Comparison of ENCODE assay signal across 11 cellular contexts in genomic region chr14:34665785-34666425, GRCh38. TPM values are rescaled to one million over a fixed set of nuclear protein-coding genes. Genes with fewer than 3 reads are reported as not detected.
DNase-seq lines count a peak whose midpoint lies in the region; FAIRE-seq and TF ChIP-seq lines count a peak whose summit lies in the region.
"Had no signal": no experiment of that assay in that cellular context is flagged by ENCODE, and none has a peak within 500 bp of the region (broad histone marks: within the 10 kb centered on the region; RNA-seq: fewer than 3 reads in every experiment).

No MANE protein-coding gene starts in this region.

- dilution Hi-C loops in keratinocyte (cut with MboI; ENCODE audit: extremely low pct_ligation_motif_present, low sequenced_read_pairs) = no loop called here

- H3K9me1 ChIP-seq in keratinocyte (ENCODE audit: control insufficient read depth, extremely low read depth, insufficient read depth, low read length) = no peaks in the 10 kb centered on the region

- no peaks in the 10 kb centered on the region for H3K27me3 ChIP-seq in keratinocyte (ENCODE audit: control insufficient read depth, extremely low read depth, insufficient read depth, low read length)
- H3K27me3 ChIP-seq: upper lobe of left lung had no signal

- H3K9ac ChIP-seq in keratinocyte (ENCODE audit: control insufficient read depth, extremely low read depth, insufficient read depth, low read length) = no peak overlapping the region

- H3K4me1 Mint-ChIP-seq in activated T-helper 2 cell treated with anti-CD3 and anti-CD28 coated beads, Interferon-gamma antibody, Interleukin-2, Interleukin-4, amounts not matched to agents 10 μg/mL and 5 μg/mL and 100 μg/mL, durations not matched to agents 14 hours and 24 hours and 36 hours (ENCODE audit: low read depth) = peaks cover 7% of the 10 kb centered on the region
- H3K4me1 Mint-ChIP-seq: IgD-negative memory B cell, neural crest cell had no signal

- H3K27ac Mint-ChIP-seq in activated T-helper 2 cell treated with anti-CD3 and anti-CD28 coated beads, Interferon-gamma antibody, Interleukin-2, Interleukin-4, amounts not matched to agents 10 μg/mL and 5 μg/mL and 100 μg/mL, durations not matched to agents 14 hours and 24 hours and 36 hours = peak overlapping the region; percentile 82

- no peak for TF ChIP-seq CTCF in keratinocyte (optimal IDR thresholded peaks at IDR 0.05 in 1 of 3, IDR thresholded peaks at IDR 0.05 in 1 of 3, conservative IDR thresholded peaks at IDR 0.05 in 1 of 3; ENCODE audit: extremely low read depth in 1 of 3, insufficient read depth in 2 of 3, low read length in 3 of 3)

- H3K36me3 ChIP-seq in keratinocyte (ENCODE audit: control insufficient read depth in 2 of 2, extremely low read depth in 1 of 2, insufficient read depth in 2 of 2, low read length in 2 of 2) = no peaks in the 10 kb centered on the region
- H3K36me3 ChIP-seq: upper lobe of left lung had no signal

- no peaks in the 10 kb centered on the region for H3K79me2 ChIP-seq in keratinocyte (ENCODE audit: control insufficient read depth, insufficient read depth, low read length)

- H3K9me3 ChIP-seq in keratinocyte (ENCODE audit: control insufficient read depth, low read depth, low read length) = no peaks in the 10 kb centered on the region
- H3K9me3 ChIP-seq: upper lobe of left lung had no signal

- H2AFZ ChIP-seq in keratinocyte (ENCODE audit: control insufficient read depth, low read length) = no peak overlapping the region

- no peak overlapping the region for H3K4me3 Mint-ChIP-seq in activated T-helper 2 cell treated with anti-CD3 and anti-CD28 coated beads, Interferon-gamma antibody, Interleukin-2, Interleukin-4, amounts not matched to agents 10 μg/mL and 5 μg/mL and 100 μg/mL, durations not matched to agents 14 hours and 24 hours and 36 hours (ENCODE audit: low read depth)
- H3K4me3 Mint-ChIP-seq: IgD-negative memory B cell, neural crest cell had no signal

- DNase-seq in AG08396 (ENCODE audit: low spot score) (peak; percentile 27), HS-5 (ENCODE audit: low read depth) (peak; percentile 92), keratinocyte (ENCODE audit: low read depth, low spot score) (no peak), NCI-H774 (lab: John Stamatoyannopoulos, UW) (no peak), NCI-H1105 treated with DMSO at 0.1 percent for 48 hours (lab: John Stamatoyannopoulos, UW) (no peak), NCI-H446 (lab: John Stamatoyannopoulos, UW) (no peak), NCI-H2196 treated with DMSO at 0.1 percent for 48 hours (lab: John Stamatoyannopoulos, UW; ENCODE audit: unreplicated experiment) (no peak)
- DNase-seq in activated T-helper 2 cell treated with anti-CD3 and anti-CD28 coated beads, Interferon-gamma antibody, Interleukin-2, Interleukin-4, amounts not matched to agents 10 μg/mL and 5 μg/mL and 100 μg/mL, durations not matched to agents 14 hours and 24 hours and 36 hours (ENCODE audit: low spot score) = no peak
- DNase-seq: upper lobe of left lung had no signal

- peaks cover 2% of the 10 kb centered on the region for H3K9me3 Mint-ChIP-seq in activated T-helper 2 cell treated with anti-CD3 and anti-CD28 coated beads, Interferon-gamma antibody, Interleukin-2, Interleukin-4, amounts not matched to agents 10 μg/mL and 5 μg/mL and 100 μg/mL, durations not matched to agents 14 hours and 24 hours and 36 hours

- no peaks in the 10 kb centered on the region for H4K20me1 ChIP-seq in keratinocyte (ENCODE audit: control insufficient read depth, extremely low read depth, insufficient read depth, low read length)

- no peaks in the 10 kb centered on the region for H3K36me3 Mint-ChIP-seq in activated T-helper 2 cell treated with anti-CD3 and anti-CD28 coated beads, Interferon-gamma antibody, Interleukin-2, Interleukin-4, amounts not matched to agents 10 μg/mL and 5 μg/mL and 100 μg/mL, durations not matched to agents 14 hours and 24 hours and 36 hours (ENCODE audit: low read depth)
- H3K36me3 Mint-ChIP-seq: IgD-negative memory B cell had no signal

- H3K4me2 ChIP-seq in keratinocyte (ENCODE audit: control insufficient read depth, extremely low read depth, insufficient read depth, low read depth, low read length) = peak overlapping the region; percentile 31

- peaks cover 3% of the 10 kb centered on the region for H3K27me3 Mint-ChIP-seq in activated T-helper 2 cell treated with anti-CD3 and anti-CD28 coated beads, Interferon-gamma antibody, Interleukin-2, Interleukin-4, amounts not matched to agents 10 μg/mL and 5 μg/mL and 100 μg/mL, durations not matched to agents 14 hours and 24 hours and 36 hours (ENCODE audit: low read depth)

- intact Hi-C loops in activated T-helper 2 cell treated with anti-CD3 and anti-CD28 coated beads, Interferon-gamma antibody, Interleukin-2, Interleukin-4, amounts not matched to agents 10 μg/mL and 5 μg/mL and 100 μg/mL, durations not matched to agents 14 hours and 24 hours and 36 hours (cut with micrococcal nuclease) = no loop called here

- peak; percentile 96 for FAIRE-seq in keratinocyte (lab: Jason Lieb, UNC)

- H3K4me1 ChIP-seq in keratinocyte (ENCODE audit: control insufficient read depth, extremely low read depth, insufficient read depth, low read length) = peaks cover 17% of the 10 kb centered on the region

- H3K4me3 ChIP-seq in keratinocyte (ENCODE audit: control insufficient read depth in 2 of 3, extremely low read depth in 1 of 3, insufficient read depth in 2 of 3, low read depth in 1 of 3, low read length in 3 of 3) = no peak overlapping the region
- H3K4me3 ChIP-seq: upper lobe of left lung had no signal

- H3K27ac ChIP-seq in keratinocyte (ENCODE audit: control insufficient read depth, insufficient read depth, low read length) = no peak overlapping the region

RNA-seq across cellular contexts. Expression of gene SNX6, which starts 36.0 kb away (rescaled TPM):
- 66.6 and 67.0 TPM in 2 replicates for total RNA-seq in activated T-helper 2 cell treated with anti-CD3 and anti-CD28 coated beads, Interferon-gamma antibody, Interleukin-2, Interleukin-4, amounts not matched to agents 10 μg/mL and 5 μg/mL and 100 μg/mL, durations not matched to agents 14 hours and 24 hours and 36 hours
- polyA plus RNA-seq in keratinocyte = 83.1 to 139 TPM (median 137 TPM) in 3 replicates
- 107 TPM for polyA plus RNA-seq in keratinocyte (2011; ENCODE audit: low read depth)
- 95.5 and 133 TPM in 2 replicates for polyA plus RNA-seq in keratinocyte (2011; cell fraction: cytosol; rRNA removed)
- polyA plus RNA-seq in keratinocyte (2011; cell fraction: nucleus; rRNA removed) = 59.8 and 99.5 TPM in 2 replicates
- 80.5 and 106 TPM in 2 replicates for polyA plus RNA-seq in keratinocyte (2012; ENCODE audit: low replicate concordance)
- polyA minus RNA-seq in keratinocyte = 5.8 to 70.3 TPM (median 46.9 TPM) in 3 replicates
- 42.4 TPM for polyA minus RNA-seq in keratinocyte (2011; cell fraction: cytosol; rRNA and poly(A)+ RNA removed)
- 18.8 and 51.4 TPM in 2 replicates for polyA minus RNA-seq in keratinocyte (2011; cell fraction: nucleus; rRNA and poly(A)+ RNA removed)

RNA-seq across cellular contexts. Expression of gene CFL2, which starts 48.5 kb away (rescaled TPM):
- total RNA-seq in activated T-helper 2 cell treated with anti-CD3 and anti-CD28 coated beads, Interferon-gamma antibody, Interleukin-2, Interleukin-4, amounts not matched to agents 10 μg/mL and 5 μg/mL and 100 μg/mL, durations not matched to agents 14 hours and 24 hours and 36 hours = 7.1 and 8.4 TPM in 2 replicates
- polyA plus RNA-seq in keratinocyte = 12.3 to 30.5 TPM (median 28.4 TPM) in 3 replicates
- 7.3 TPM for polyA plus RNA-seq in keratinocyte (2011; ENCODE audit: low read depth)
- 18.1 and 34.7 TPM in 2 replicates for polyA plus RNA-seq in keratinocyte (2011; cell fraction: cytosol; rRNA removed)
- polyA plus RNA-seq in keratinocyte (2011; cell fraction: nucleus; rRNA removed) = 8.3 and 12.3 TPM in 2 replicates
- 9.9 and 30.5 TPM in 2 replicates for polyA plus RNA-seq in keratinocyte (2012; ENCODE audit: low replicate concordance)
- polyA minus RNA-seq in keratinocyte = 6.3 to 29.0 TPM (median 11.2 TPM) in 3 replicates
- polyA minus RNA-seq in keratinocyte (2011; cell fraction: cytosol; rRNA and poly(A)+ RNA removed) = 11.1 TPM
- 3.1 and 9.2 TPM in 2 replicates for polyA minus RNA-seq in keratinocyte (2011; cell fraction: nucleus; rRNA and poly(A)+ RNA removed)

Comparison
In these comparisons a context has a peak if more than half of its experiments do, and no peak if none do; other contexts are left out.
1. DNase-seq: peak in AG08396 (single experiment) and HS-5 (single experiment); none in activated T-helper 2 cell treated with anti-CD3 and anti-CD28 coated beads, Interferon-gamma antibody, Interleukin-2, Interleukin-4, amounts not matched to agents 10 μg/mL and 5 μg/mL and 100 μg/mL, durations not matched to agents 14 hours and 24 hours and 36 hours (single experiment), keratinocyte (single experiment), NCI-H774 (single experiment), NCI-H1105 treated with DMSO at 0.1 percent for 48 hours (single experiment), NCI-H446 (0 of 2) and NCI-H2196 treated with DMSO at 0.1 percent for 48 hours (single experiment).